ENCODE assay signal across 29 cellular contexts in genomic region chr9:85471791-85472190, GRCh38.
DNase-seq lines count a peak whose midpoint lies in the region; ATAC-seq and TF ChIP-seq lines count a peak whose summit lies in the region.
"Had no signal": no experiment of that assay in that cellular context is flagged by ENCODE, and none has a peak within 500 bp of the region (broad histone marks: within the 10 kb centered on the region; RNA-seq: fewer than 3 reads in every experiment).

No MANE protein-coding gene starts in this region.

- TF ChIP-seq CTCF in esophagus muscularis mucosa (IDR thresholded peaks at IDR 0.05) = no peak
- TF ChIP-seq CTCF in mucosa of descending colon (IDR thresholded peaks at IDR 0.05) = no peak

- H3K27ac ChIP-seq in esophagus muscularis mucosa (replicated peaks in 1 of 4) (no peak overlapping the region), neuronal stem cell (replicated peaks; ENCODE audit: low read length) (no peak overlapping the region)
- H3K27ac ChIP-seq: 22Rv1; A549; BLaER1; BLaER1 treated with 17β-estradiol and CSF1 and Interleukin-3, amounts not matched to agents 10 nM and 100 nM; C4-2B had no signal

- TF ChIP-seq EP300 in esophagus muscularis mucosa (IDR thresholded peaks at IDR 0.05) = no peak

- no peak overlapping the region for H2BK5ac ChIP-seq in neuronal stem cell (ENCODE audit: low read length)

- no peak overlapping the region for H2AK5ac ChIP-seq in neuronal stem cell (ENCODE audit: low read depth, low read length)

- H3K4me1 ChIP-seq in esophagus muscularis mucosa (no peaks in the 10 kb centered on the region), neuronal stem cell (ENCODE audit: control insufficient read depth in 2 of 2, insufficient read depth in 1 of 2, low read depth in 1 of 2, low read length in 2 of 2) (no peaks in the 10 kb centered on the region), mucosa of descending colon (ENCODE audit: low read depth) (no peaks in the 10 kb centered on the region)
- H3K4me1 ChIP-seq: A549; BE2C; BLaER1; BLaER1 treated with 17β-estradiol and CSF1 and Interleukin-3, amounts not matched to agents 10 nM and 100 nM; Caco-2 had no signal

- H3K18ac ChIP-seq in neuronal stem cell (ENCODE audit: low read length) = no peak overlapping the region

- H3K9ac ChIP-seq in neuronal stem cell (ENCODE audit: low read depth, low read length, poor library complexity) = no peak overlapping the region
- H3K9ac ChIP-seq: BLaER1; BLaER1 treated with 17β-estradiol and CSF1 and Interleukin-3, amounts not matched to agents 10 nM and 100 nM had no signal

- no peaks in the 10 kb centered on the region for H3K79me1 ChIP-seq in neuronal stem cell (ENCODE audit: low read depth, low read length)

- H3K4me2 ChIP-seq in neuronal stem cell (ENCODE audit: insufficient read depth, low read length, poor library complexity, severe bottlenecking) = no peak overlapping the region
- H3K4me2 ChIP-seq: A549; BLaER1; BLaER1 treated with 17β-estradiol and CSF1 and Interleukin-3, amounts not matched to agents 10 nM and 100 nM had no signal

- no peak overlapping the region for H2BK15ac ChIP-seq in neuronal stem cell (ENCODE audit: low read length)

- H4K91ac ChIP-seq in neuronal stem cell (ENCODE audit: low read depth, low read length, poor library complexity) = no peak overlapping the region

- H2BK12ac ChIP-seq in neuronal stem cell (ENCODE audit: low read length) = no peak overlapping the region

- no peak overlapping the region for H3K23ac ChIP-seq in neuronal stem cell (ENCODE audit: low read depth, low read length, poor library complexity)

- no peaks in the 10 kb centered on the region for H3K27me3 ChIP-seq in esophagus muscularis mucosa
- no peaks in the 10 kb centered on the region for H3K27me3 ChIP-seq in neuronal stem cell (ENCODE audit: control insufficient read depth in 3 of 3, insufficient read depth in 3 of 3, low read depth in 1 of 3, low read length in 3 of 3)
- H3K27me3 ChIP-seq: BE2C; BLaER1; BLaER1 treated with 17β-estradiol and CSF1 and Interleukin-3, amounts not matched to agents 10 nM and 100 nM had no signal

- H3K36me3 ChIP-seq in esophagus muscularis mucosa = no peaks in the 10 kb centered on the region
- no peaks in the 10 kb centered on the region for H3K36me3 ChIP-seq in neuronal stem cell (replicated peaks in 1 of 2; ENCODE audit: control insufficient read depth in 2 of 2, insufficient read depth in 2 of 2, low read length in 2 of 2)
- H3K36me3 ChIP-seq in mucosa of descending colon (ENCODE audit: low read depth) = no peaks in the 10 kb centered on the region
- H3K36me3 ChIP-seq: BE2C; BLaER1; BLaER1 treated with 17β-estradiol and CSF1 and Interleukin-3, amounts not matched to agents 10 nM and 100 nM had no signal

- WGBS in esophagus muscularis mucosa = 73% methylated on average over 1 of the region's 1 CpG
- no CpG with 5 or more reads among the region's 1 CpG for WGBS in neuronal stem cell (ENCODE audit: extremely low coverage in 2 of 2, insufficient read length in 2 of 2, insufficient replicate concordance in 1 of 2), 2 donors

- no peak overlapping the region for H3K4me3 ChIP-seq in esophagus muscularis mucosa
- H3K4me3 ChIP-seq in neuronal stem cell (ENCODE audit: low read length in 2 of 2) = no peak overlapping the region
- no peak overlapping the region for H3K4me3 ChIP-seq in mucosa of descending colon
- H3K4me3 ChIP-seq: A549; BLaER1; BLaER1 treated with 17β-estradiol and CSF1 and Interleukin-3, amounts not matched to agents 10 nM and 100 nM had no signal

- ATAC-seq in HG03045 (IDR thresholded peaks at IDR 0.05; ENCODE audit: unreplicated experiment) (no peak), mucosa of descending colon (no peak)
- ATAC-seq: A549; CD8-positive, alpha-beta T cell had no signal

- intact Hi-C loops in esophagus muscularis mucosa (cut with DNase I) = no loop called here
- intact Hi-C loops in mucosa of descending colon (cut with DNase I, micrococcal nuclease) = no loop called here

- H2BK120ac ChIP-seq in neuronal stem cell (ENCODE audit: low read depth, low read length) = no peak overlapping the region

- peak; percentile 90 for DNase-seq in esophagus muscularis mucosa (ENCODE audit: extremely low spot score)
- DNase-seq in neuronal stem cell (ENCODE audit: low spot score) = no peak
- no peak for DNase-seq in mucosa of descending colon
- DNase-seq: 8988T; ACHN; AML-193; BE2C; C1 segment of cervical spinal cord; Caco-2; Calu3; CD4-positive, alpha-beta memory T cell; CD4-positive, alpha-beta T cell; CD4-positive, CD25-positive, alpha-beta regulatory T cell; CD8-positive, alpha-beta memory T cell; CD8-positive, alpha-beta T cell; COR-L47; DMS 273 treated with DMSO at 0.1 percent for 48 hours; DMS153; DMS53; DMS79; DMS79 treated with DMSO at 0.1 percent for 48 hours; DND-41; EL had no signal

- H3K14ac ChIP-seq in neuronal stem cell (ENCODE audit: low read length) = no peak overlapping the region

- peak overlapping the region; percentile 93 for H4K8ac ChIP-seq in neuronal stem cell (ENCODE audit: low read depth, low read length)

- TF ChIP-seq POLR2A in esophagus muscularis mucosa (IDR thresholded peaks at IDR 0.05; ENCODE audit: low read depth) = no peak

- H2AFZ ChIP-seq in neuronal stem cell (ENCODE audit: low read length) = no peak overlapping the region

- peaks cover 0 to 5% (median 0%) of the 10 kb centered on the region in 4 donors for H3K9me3 ChIP-seq in esophagus muscularis mucosa
- peaks cover 0 to 2% of the 10 kb centered on the region in 2 donors for H3K9me3 ChIP-seq in neuronal stem cell (replicated peaks in 1 of 2; ENCODE audit: control insufficient read depth in 2 of 2, insufficient read depth in 1 of 2, low read depth in 1 of 2, low read length in 2 of 2)
- H3K9me3 ChIP-seq in mucosa of descending colon = no peaks in the 10 kb centered on the region
- H3K9me3 ChIP-seq: A549, BE2C, Caco-2 had no signal

- H3K4ac ChIP-seq in neuronal stem cell (ENCODE audit: low read length) = no peak overlapping the region
